Comparison of ENCODE assay signal across 23 cellular contexts in the genomic region with DNA sequence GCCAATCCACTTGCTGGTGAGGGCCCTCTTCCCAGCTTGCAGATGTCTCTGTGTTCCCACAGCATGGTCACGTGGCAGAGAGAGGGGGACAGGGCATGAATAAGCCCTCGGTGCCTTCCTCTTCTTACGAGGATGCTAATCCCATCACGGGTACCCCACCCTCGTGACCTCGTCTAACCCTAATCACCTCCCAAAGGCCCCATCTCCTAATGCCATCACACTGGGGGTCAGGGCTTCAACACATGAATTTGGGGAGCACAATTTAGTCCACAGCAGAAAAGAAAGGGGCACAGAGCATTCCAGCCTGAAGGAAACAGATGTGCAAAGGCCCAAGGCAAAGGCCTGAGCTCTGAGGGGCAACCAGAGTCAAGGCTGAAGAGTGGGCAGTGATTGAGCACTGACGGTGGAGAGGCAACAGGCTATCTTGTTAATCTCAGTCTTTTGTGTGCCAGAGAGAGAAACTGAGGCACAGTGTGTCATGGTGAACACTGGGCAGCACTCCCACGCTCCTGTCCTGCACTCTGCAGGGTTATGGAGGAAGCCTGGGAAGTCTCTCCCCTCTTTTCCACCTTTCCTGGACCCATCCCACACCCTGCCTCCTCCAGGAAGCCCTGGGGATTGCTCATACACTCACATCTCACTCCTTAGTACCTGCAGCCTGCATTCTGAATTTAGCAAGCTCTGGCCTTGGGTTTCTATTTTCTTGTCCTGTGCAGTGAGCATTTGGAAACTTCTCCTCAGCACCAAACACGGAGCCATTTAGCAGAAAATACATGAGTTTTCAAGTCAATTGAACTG. TPM values are rescaled to one million over a fixed set of nuclear protein-coding genes. Genes with fewer than 3 reads are reported as not detected.
DNase-seq lines count a peak whose midpoint lies in the region; ATAC-seq, FAIRE-seq and TF ChIP-seq lines count a peak whose summit lies in the region.
"Had no signal": no experiment of that assay in that cellular context is flagged by ENCODE, and none has a peak within 500 bp of the region (broad histone marks: within the 10 kb centered on the region; RNA-seq: fewer than 3 reads in every experiment).

No MANE protein-coding gene starts in this region.

- H3K27me3 Mint-ChIP-seq in activated CD8-positive, alpha-beta T cell treated with anti-CD3 and anti-CD28 coated beads, Interleukin-2, amount 10 ng/mL, durations not matched to agents 7 days and 5 days (ENCODE audit: low read depth), result no peaks in the 10 kb centered on the region
- H3K27me3 Mint-ChIP-seq in activated CD8-positive, alpha-beta T cell treated with anti-CD3 and anti-CD28 coated beads for 36 hours, result no peaks in the 10 kb centered on the region
- peaks cover 2 to 5% of the 10 kb centered on the region in 2 donors for H3K27me3 Mint-ChIP-seq in CD8-positive, alpha-beta memory T cell
- no peaks in the 10 kb centered on the region for H3K27me3 Mint-ChIP-seq in activated T-helper 1 cell treated with anti-CD3 and anti-CD28 coated beads, Interleukin-12 subunit alpha, Interleukin-12 subunit beta, Interleukin-2, Interleukin-4 antibody, amounts not matched to agents 30 ng/mL and 10 ng/mL and 1 ng/mL, durations not matched to agents 14 hours and 24 hours and 36 hours (ENCODE audit: insufficient read depth)
- H3K27me3 Mint-ChIP-seq in osteocyte (ENCODE audit: unreplicated experiment), result no peaks in the 10 kb centered on the region
- H3K27me3 Mint-ChIP-seq: stimulated activated naive CD8-positive, alpha-beta T cell treated with anti-CD3 and anti-CD28 coated beads, Interleukin-15, amount 100 ng/mL, for 72 hours had no signal

- H3K4me1 Mint-ChIP-seq in activated CD8-positive, alpha-beta T cell treated with anti-CD3 and anti-CD28 coated beads, Interleukin-2, amount 10 ng/mL, durations not matched to agents 7 days and 5 days (ENCODE audit: low read depth), result peaks cover 84% of the 10 kb centered on the region
- peaks cover 41% of the 10 kb centered on the region for H3K4me1 Mint-ChIP-seq in activated CD8-positive, alpha-beta T cell treated with anti-CD3 and anti-CD28 coated beads for 36 hours (ENCODE audit: low read depth)
- peaks cover 53 to 86% (median 55%) of the 10 kb centered on the region in 3 donors for H3K4me1 Mint-ChIP-seq in CD8-positive, alpha-beta memory T cell
- H3K4me1 Mint-ChIP-seq in activated T-helper 1 cell treated with anti-CD3 and anti-CD28 coated beads, Interleukin-12 subunit alpha, Interleukin-12 subunit beta, Interleukin-2, Interleukin-4 antibody, amounts not matched to agents 30 ng/mL and 10 ng/mL and 1 ng/mL, durations not matched to agents 14 hours and 24 hours and 36 hours (ENCODE audit: low read depth), result peaks cover 88% of the 10 kb centered on the region
- H3K4me1 Mint-ChIP-seq in osteocyte (ENCODE audit: unreplicated experiment), result peaks cover 12% of the 10 kb centered on the region

- peaks cover 18% of the 10 kb centered on the region for H3K36me3 Mint-ChIP-seq in activated CD8-positive, alpha-beta T cell treated with anti-CD3 and anti-CD28 coated beads, Interleukin-2, amount 10 ng/mL, durations not matched to agents 7 days and 5 days (ENCODE audit: low read depth)
- H3K36me3 Mint-ChIP-seq in activated CD8-positive, alpha-beta T cell treated with anti-CD3 and anti-CD28 coated beads for 36 hours (ENCODE audit: low read depth), result peaks cover 2% of the 10 kb centered on the region
- no peaks in the 10 kb centered on the region for H3K36me3 Mint-ChIP-seq in CD8-positive, alpha-beta memory T cell
- peaks cover 7% of the 10 kb centered on the region for H3K36me3 Mint-ChIP-seq in activated T-helper 1 cell treated with anti-CD3 and anti-CD28 coated beads, Interleukin-12 subunit alpha, Interleukin-12 subunit beta, Interleukin-2, Interleukin-4 antibody, amounts not matched to agents 30 ng/mL and 10 ng/mL and 1 ng/mL, durations not matched to agents 14 hours and 24 hours and 36 hours (ENCODE audit: low read depth)
- H3K36me3 Mint-ChIP-seq in osteocyte (ENCODE audit: unreplicated experiment), result no peaks in the 10 kb centered on the region

- H3K36me3 ChIP-seq in CD8-positive, alpha-beta memory T cell (ENCODE audit: insufficient read depth, low read length), result no peaks in the 10 kb centered on the region

- H3K4me3 ChIP-seq in CD8-positive, alpha-beta memory T cell (ENCODE audit: low read length), result no peak overlapping the region
- H3K4me3 ChIP-seq: left lung, SK-N-MC had no signal

- POLR2A ChIA-PET in activated CD8-positive, alpha-beta T cell treated with anti-CD3 and anti-CD28 coated beads, Interleukin-2, amount 10 ng/mL, durations not matched to agents 7 days and 5 days (lab: Charles Lee), result no interaction called here
- POLR2A ChIA-PET in activated CD8-positive, alpha-beta T cell treated with anti-CD3 and anti-CD28 coated beads for 36 hours (lab: Charles Lee), result no interaction called here
- POLR2A ChIA-PET in CD8-positive, alpha-beta memory T cell (lab: Charles Lee), result no interaction called here

- no peak overlapping the region for H3K4me3 Mint-ChIP-seq in activated CD8-positive, alpha-beta T cell treated with anti-CD3 and anti-CD28 coated beads, Interleukin-2, amount 10 ng/mL, durations not matched to agents 7 days and 5 days
- no peak overlapping the region for H3K4me3 Mint-ChIP-seq in activated CD8-positive, alpha-beta T cell treated with anti-CD3 and anti-CD28 coated beads for 36 hours
- no peak overlapping the region for H3K4me3 Mint-ChIP-seq in CD8-positive, alpha-beta memory T cell
- no peak overlapping the region for H3K4me3 Mint-ChIP-seq in activated T-helper 1 cell treated with anti-CD3 and anti-CD28 coated beads, Interleukin-12 subunit alpha, Interleukin-12 subunit beta, Interleukin-2, Interleukin-4 antibody, amounts not matched to agents 30 ng/mL and 10 ng/mL and 1 ng/mL, durations not matched to agents 14 hours and 24 hours and 36 hours
- H3K4me3 Mint-ChIP-seq in osteocyte (ENCODE audit: unreplicated experiment), result no peak overlapping the region
- H3K4me3 Mint-ChIP-seq: stimulated activated naive CD8-positive, alpha-beta T cell treated with anti-CD3 and anti-CD28 coated beads, Interleukin-15, amount 100 ng/mL, for 72 hours; T-helper 2 cell treated with Interferon-gamma antibody and Interleukin-4, amounts not matched to agents 5 μg/mL and 100 μg/mL, for 36 hours had no signal

- no peak for DNase-seq in activated CD8-positive, alpha-beta T cell treated with anti-CD3 and anti-CD28 coated beads, Interleukin-2, amount 10 ng/mL, durations not matched to agents 7 days and 5 days
- no peak for DNase-seq in activated CD8-positive, alpha-beta T cell treated with anti-CD3 and anti-CD28 coated beads for 36 hours
- no peak for DNase-seq in CD8-positive, alpha-beta memory T cell
- DNase-seq in activated T-helper 1 cell treated with anti-CD3 and anti-CD28 coated beads, Interleukin-12 subunit alpha, Interleukin-12 subunit beta, Interleukin-2, Interleukin-4 antibody, amounts not matched to agents 30 ng/mL and 10 ng/mL and 1 ng/mL, durations not matched to agents 14 hours and 24 hours and 36 hours (ENCODE audit: low spot score), result no peak
- DNase-seq in osteocyte (ENCODE audit: extremely low spot score, unreplicated experiment), result peak; percentile 68
- no peak for DNase-seq in GM12891 (ENCODE audit: insufficient read length, low spot score)
- DNase-seq: activated CD4-positive, alpha-beta T cell treated with anti-CD3 and anti-CD28 coated beads for 48 hours; AML-193; COR-L47; GDM1; left lung; NCI-H1436 treated with DMSO at 0.1 percent for 48 hours; NCI-H510A; stimulated activated naive CD8-positive, alpha-beta T cell treated with anti-CD3 and anti-CD28 coated beads, Interleukin-15, amount 100 ng/mL, for 72 hours had no signal

- no peaks in the 10 kb centered on the region for H3K9me3 Mint-ChIP-seq in activated CD8-positive, alpha-beta T cell treated with anti-CD3 and anti-CD28 coated beads, Interleukin-2, amount 10 ng/mL, durations not matched to agents 7 days and 5 days (ENCODE audit: insufficient read depth)
- no peaks in the 10 kb centered on the region for H3K9me3 Mint-ChIP-seq in activated CD8-positive, alpha-beta T cell treated with anti-CD3 and anti-CD28 coated beads for 36 hours
- no peaks in the 10 kb centered on the region for H3K9me3 Mint-ChIP-seq in CD8-positive, alpha-beta memory T cell
- no peaks in the 10 kb centered on the region for H3K9me3 Mint-ChIP-seq in activated T-helper 1 cell treated with anti-CD3 and anti-CD28 coated beads, Interleukin-12 subunit alpha, Interleukin-12 subunit beta, Interleukin-2, Interleukin-4 antibody, amounts not matched to agents 30 ng/mL and 10 ng/mL and 1 ng/mL, durations not matched to agents 14 hours and 24 hours and 36 hours
- no peaks in the 10 kb centered on the region for H3K9me3 Mint-ChIP-seq in osteocyte (ENCODE audit: unreplicated experiment)
- H3K9me3 Mint-ChIP-seq: stimulated activated naive CD8-positive, alpha-beta T cell treated with anti-CD3 and anti-CD28 coated beads, Interleukin-15, amount 100 ng/mL, for 72 hours; T-helper 2 cell treated with Interferon-gamma antibody and Interleukin-4, amounts not matched to agents 5 μg/mL and 100 μg/mL, for 36 hours had no signal

- intact Hi-C loops in activated CD8-positive, alpha-beta T cell treated with anti-CD3 and anti-CD28 coated beads for 36 hours (cut with micrococcal nuclease), result no loop called here
- intact Hi-C loops in activated T-helper 1 cell treated with anti-CD3 and anti-CD28 coated beads, Interleukin-12 subunit alpha, Interleukin-12 subunit beta, Interleukin-2, Interleukin-4 antibody, amounts not matched to agents 30 ng/mL and 10 ng/mL and 1 ng/mL, durations not matched to agents 14 hours and 24 hours and 36 hours (cut with micrococcal nuclease), result no loop called here

- no peaks in the 10 kb centered on the region for H3K9me3 ChIP-seq in CD8-positive, alpha-beta memory T cell (ENCODE audit: low read length)
- H3K9me3 ChIP-seq: left lung had no signal

- CTCF ChIA-PET in activated CD8-positive, alpha-beta T cell treated with anti-CD3 and anti-CD28 coated beads, Interleukin-2, amount 10 ng/mL, durations not matched to agents 7 days and 5 days (lab: Charles Lee), result interaction anchor here (1.0 to 3.7 kb wide), 2 partner anchors 28 to 42 kb away, joined by 3 to 17 read pairs; no protein-coding TSS in a partner anchor
- CTCF ChIA-PET in activated CD8-positive, alpha-beta T cell treated with anti-CD3 and anti-CD28 coated beads for 36 hours (lab: Charles Lee), result no interaction called here
- CTCF ChIA-PET in CD8-positive, alpha-beta memory T cell (lab: Charles Lee), result no interaction called here

- no peak overlapping the region for H3K27ac ChIP-seq in CD8-positive, alpha-beta memory T cell (ENCODE audit: low read depth, low read length)
- H3K27ac ChIP-seq: SK-N-MC had no signal

- no peak for ATAC-seq in activated CD8-positive, alpha-beta T cell treated with anti-CD3 and anti-CD28 coated beads, Interleukin-2, amount 10 ng/mL, durations not matched to agents 7 days and 5 days
- ATAC-seq in activated CD8-positive, alpha-beta T cell treated with anti-CD3 and anti-CD28 coated beads for 36 hours, result no peak
- no peak for ATAC-seq in GM18517 (IDR thresholded peaks at IDR 0.05; ENCODE audit: unreplicated experiment)
- no peak for ATAC-seq in GM18867 (IDR thresholded peaks at IDR 0.05; ENCODE audit: unreplicated experiment)
- ATAC-seq: left lung; stimulated activated naive CD8-positive, alpha-beta T cell treated with anti-CD3 and anti-CD28 coated beads, Interleukin-15, amount 100 ng/mL, for 72 hours had no signal

- TF ChIP-seq CTCF in activated CD8-positive, alpha-beta T cell treated with anti-CD3 and anti-CD28 coated beads for 36 hours (IDR thresholded peaks at IDR 0.05), result no peak
- no peak for TF ChIP-seq CTCF in osteocyte (IDR thresholded peaks at IDR 0.05)

- no peaks in the 10 kb centered on the region for H3K27me3 ChIP-seq in CD8-positive, alpha-beta memory T cell (ENCODE audit: insufficient read depth, low read length, poor library complexity, severe bottlenecking)

- peak overlapping the region; percentile 99 for H3K27ac Mint-ChIP-seq in activated CD8-positive, alpha-beta T cell treated with anti-CD3 and anti-CD28 coated beads, Interleukin-2, amount 10 ng/mL, durations not matched to agents 7 days and 5 days
- no peak overlapping the region for H3K27ac Mint-ChIP-seq in activated CD8-positive, alpha-beta T cell treated with anti-CD3 and anti-CD28 coated beads for 36 hours
- peak overlapping the region in 6 of 8 donors; percentile 35 to 99 (median 89) for H3K27ac Mint-ChIP-seq in CD8-positive, alpha-beta memory T cell
- peak overlapping the region; percentile 20 for H3K27ac Mint-ChIP-seq in activated T-helper 1 cell treated with anti-CD3 and anti-CD28 coated beads, Interleukin-12 subunit alpha, Interleukin-12 subunit beta, Interleukin-2, Interleukin-4 antibody, amounts not matched to agents 30 ng/mL and 10 ng/mL and 1 ng/mL, durations not matched to agents 14 hours and 24 hours and 36 hours
- H3K27ac Mint-ChIP-seq in osteocyte (ENCODE audit: unreplicated experiment), result no peak overlapping the region

- H3K4me1 ChIP-seq in CD8-positive, alpha-beta memory T cell (ENCODE audit: insufficient read depth, low read length), result peaks cover 52% of the 10 kb centered on the region

- no peak for FAIRE-seq in GM12891 (lab: Jason Lieb, UNC)
- FAIRE-seq: A204.1, islet of Langerhans had no signal

- TF ChIP-seq POLR2A in GM12891 (IDR thresholded peaks at IDR 0.05; ENCODE audit: low read depth, low read length), result no peak

RNA-seq across cellular contexts. Expression of gene ALOX5, which starts 49.0 kb away (rescaled TPM):
- total RNA-seq in activated CD8-positive, alpha-beta T cell treated with anti-CD3 and anti-CD28 coated beads, Interleukin-2, amount 10 ng/mL, durations not matched to agents 7 days and 5 days, result 1 to 10 TPM; 9.7 to 9.9 TPM
- total RNA-seq in activated CD8-positive, alpha-beta T cell treated with anti-CD3 and anti-CD28 coated beads for 36 hours, result under 1 TPM; 0.56 to 0.60 TPM
- under 1 TPM; 0.77 to 0.93 TPM for total RNA-seq in CD8-positive, alpha-beta memory T cell
- 3.0 TPM for polyA plus RNA-seq in CD8-positive, alpha-beta memory T cell
- total RNA-seq in activated T-helper 1 cell treated with anti-CD3 and anti-CD28 coated beads, Interleukin-12 subunit alpha, Interleukin-12 subunit beta, Interleukin-2, Interleukin-4 antibody, amounts not matched to agents 30 ng/mL and 10 ng/mL and 1 ng/mL, durations not matched to agents 14 hours and 24 hours and 36 hours, result 2.9 and 3.1 TPM in 2 replicates
- total RNA-seq in osteocyte, result not detected in 2 replicates
- polyA plus RNA-seq in GM12891 (2012; ENCODE audit: low read depth, missing spikeins), result 53.2 TPM
- total RNA-seq: chondrocyte, glomerular endothelial cell, LHCN-M2 had no signal

Comparison
In these comparisons a context has a peak if more than half of its experiments do, and no peak if none do; other contexts are left out.
1. H3K27ac Mint-ChIP-seq: peak in activated CD8-positive, alpha-beta T cell treated with anti-CD3 and anti-CD28 coated beads, Interleukin-2, amount 10 ng/mL, durations not matched to agents 7 days and 5 days (single experiment), CD8-positive, alpha-beta memory T cell (6 of 8) and activated T-helper 1 cell treated with anti-CD3 and anti-CD28 coated beads, Interleukin-12 subunit alpha, Interleukin-12 subunit beta, Interleukin-2, Interleukin-4 antibody, amounts not matched to agents 30 ng/mL and 10 ng/mL and 1 ng/mL, durations not matched to agents 14 hours and 24 hours and 36 hours (single experiment); none in activated CD8-positive, alpha-beta T cell treated with anti-CD3 and anti-CD28 coated beads for 36 hours (single experiment) and osteocyte (single experiment).